1 cellular context compared by ENCODE assay signal in genomic region chr16:8935989-8936388, GRCh38.
A peak's percentile ranks its signal among the peaks of the same experiment; 100 is the strongest.
TF ChIP-seq lines count a peak whose summit lies in the region.

No MANE protein-coding gene starts in this region.

TF ChIP-seq in HepG2, 621 proteins besides CTCF, POLR2A, EP300 and RAD21 (continued from another document):
- TF ChIP-seq, protein P1, sequence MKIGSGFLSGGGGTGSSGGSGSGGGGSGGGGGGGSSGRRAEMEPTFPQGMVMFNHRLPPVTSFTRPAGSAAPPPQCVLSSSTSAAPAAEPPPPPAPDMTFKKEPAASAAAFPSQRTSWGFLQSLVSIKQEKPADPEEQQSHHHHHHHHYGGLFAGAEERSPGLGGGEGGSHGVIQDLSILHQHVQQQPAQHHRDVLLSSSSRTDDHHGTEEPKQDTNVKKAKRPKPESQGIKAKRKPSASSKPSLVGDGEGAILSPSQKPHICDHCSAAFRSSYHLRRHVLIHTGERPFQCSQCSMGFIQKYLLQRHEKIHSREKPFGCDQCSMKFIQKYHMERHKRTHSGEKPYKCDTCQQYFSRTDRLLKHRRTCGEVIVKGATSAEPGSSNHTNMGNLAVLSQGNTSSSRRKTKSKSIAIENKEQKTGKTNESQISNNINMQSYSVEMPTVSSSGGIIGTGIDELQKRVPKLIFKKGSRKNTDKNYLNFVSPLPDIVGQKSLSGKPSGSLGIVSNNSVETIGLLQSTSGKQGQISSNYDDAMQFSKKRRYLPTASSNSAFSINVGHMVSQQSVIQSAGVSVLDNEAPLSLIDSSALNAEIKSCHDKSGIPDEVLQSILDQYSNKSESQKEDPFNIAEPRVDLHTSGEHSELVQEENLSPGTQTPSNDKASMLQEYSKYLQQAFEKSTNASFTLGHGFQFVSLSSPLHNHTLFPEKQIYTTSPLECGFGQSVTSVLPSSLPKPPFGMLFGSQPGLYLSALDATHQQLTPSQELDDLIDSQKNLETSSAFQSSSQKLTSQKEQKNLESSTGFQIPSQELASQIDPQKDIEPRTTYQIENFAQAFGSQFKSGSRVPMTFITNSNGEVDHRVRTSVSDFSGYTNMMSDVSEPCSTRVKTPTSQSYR (CRISPR knock-in tag; IDR thresholded peaks at IDR 0.05; ENCODE audit: borderline replicate concordance), result 0 out of 2 replicates have a peak, but pooled peaks have one; percentile 43
- TF ChIP-seq MED8 (CRISPR knock-in tag; IDR thresholded peaks at IDR 0.05; ENCODE audit: insufficient replicate concordance) (no peak), ZBTB46 (CRISPR knock-in tag; IDR thresholded peaks at IDR 0.05; ENCODE audit: borderline replicate concordance) (no peak), ZNF788 (CRISPR knock-in tag; IDR thresholded peaks at IDR 0.05; ENCODE audit: borderline replicate concordance) (peak; percentile 68; the same call in 1 of the 2 replicates), ZNF160 (CRISPR knock-in tag; IDR thresholded peaks at IDR 0.05) (no peak), ZNF7 (CRISPR knock-in tag; IDR thresholded peaks at IDR 0.05) (no peak), XBP1 (CRISPR knock-in tag; IDR thresholded peaks at IDR 0.05) (no peak)
- TF ChIP-seq, protein P2, sequence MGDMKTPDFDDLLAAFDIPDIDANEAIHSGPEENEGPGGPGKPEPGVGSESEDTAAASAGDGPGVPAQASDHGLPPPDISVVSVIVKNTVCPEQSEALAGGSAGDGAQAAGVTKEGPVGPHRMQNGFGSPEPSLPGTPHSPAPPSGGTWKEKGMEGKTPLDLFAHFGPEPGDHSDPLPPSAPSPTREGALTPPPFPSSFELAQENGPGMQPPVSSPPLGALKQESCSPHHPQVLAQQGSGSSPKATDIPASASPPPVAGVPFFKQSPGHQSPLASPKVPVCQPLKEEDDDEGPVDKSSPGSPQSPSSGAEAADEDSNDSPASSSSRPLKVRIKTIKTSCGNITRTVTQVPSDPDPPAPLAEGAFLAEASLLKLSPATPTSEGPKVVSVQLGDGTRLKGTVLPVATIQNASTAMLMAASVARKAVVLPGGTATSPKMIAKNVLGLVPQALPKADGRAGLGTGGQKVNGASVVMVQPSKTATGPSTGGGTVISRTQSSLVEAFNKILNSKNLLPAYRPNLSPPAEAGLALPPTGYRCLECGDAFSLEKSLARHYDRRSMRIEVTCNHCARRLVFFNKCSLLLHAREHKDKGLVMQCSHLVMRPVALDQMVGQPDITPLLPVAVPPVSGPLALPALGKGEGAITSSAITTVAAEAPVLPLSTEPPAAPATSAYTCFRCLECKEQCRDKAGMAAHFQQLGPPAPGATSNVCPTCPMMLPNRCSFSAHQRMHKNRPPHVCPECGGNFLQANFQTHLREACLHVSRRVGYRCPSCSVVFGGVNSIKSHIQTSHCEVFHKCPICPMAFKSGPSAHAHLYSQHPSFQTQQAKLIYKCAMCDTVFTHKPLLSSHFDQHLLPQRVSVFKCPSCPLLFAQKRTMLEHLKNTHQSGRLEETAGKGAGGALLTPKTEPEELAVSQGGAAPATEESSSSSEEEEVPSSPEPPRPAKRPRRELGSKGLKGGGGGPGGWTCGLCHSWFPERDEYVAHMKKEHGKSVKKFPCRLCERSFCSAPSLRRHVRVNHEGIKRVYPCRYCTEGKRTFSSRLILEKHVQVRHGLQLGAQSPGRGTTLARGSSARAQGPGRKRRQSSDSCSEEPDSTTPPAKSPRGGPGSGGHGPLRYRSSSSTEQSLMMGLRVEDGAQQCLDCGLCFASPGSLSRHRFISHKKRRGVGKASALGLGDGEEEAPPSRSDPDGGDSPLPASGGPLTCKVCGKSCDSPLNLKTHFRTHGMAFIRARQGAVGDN (CRISPR knock-in tag; IDR thresholded peaks at IDR 0.05), result peak; percentile 39; the same call in 1 of the 2 replicates
